ENCODE assay signal across 1 cellular context in genomic region chr11:60905551-60906113, GRCh38.
TF ChIP-seq lines count a peak whose summit lies in the region.

No MANE protein-coding gene starts in this region.

TF ChIP-seq in HepG2, 621 proteins besides CTCF, POLR2A, EP300 and RAD21:
- TF ChIP-seq TGIF2 (CRISPR knock-in tag; IDR thresholded peaks at IDR 0.05) (0 out of 2 replicates have a peak, but pooled peaks have one; percentile 38), ZNF251 (CRISPR knock-in tag; IDR thresholded peaks at IDR 0.05) (no peak), MTA3 (CRISPR knock-in tag; IDR thresholded peaks at IDR 0.05) (no peak), KAT7 (CRISPR knock-in tag; IDR thresholded peaks at IDR 0.05; ENCODE audit: borderline replicate concordance) (0 out of 2 replicates have a peak, but pooled peaks have one; percentile 9), ZBTB21 (CRISPR knock-in tag; IDR thresholded peaks at IDR 0.05) (peak; percentile 77), CREM (IDR thresholded peaks at IDR 0.05) (peak; percentile 47; the same call in 1 of the 2 replicates), CREM (CRISPR knock-in tag; IDR thresholded peaks at IDR 0.05) (no peak), CREB1 (IDR thresholded peaks at IDR 0.05) (peak; percentile 90), CREB1 (CRISPR knock-in tag; IDR thresholded peaks at IDR 0.05) (0 out of 2 replicates have a peak, but pooled peaks have one; percentile 39), IKZF1 (IDR thresholded peaks at IDR 0.05) (no peak), GZF1 (CRISPR knock-in tag; IDR thresholded peaks at IDR 0.05) (0 out of 2 replicates have a peak, but pooled peaks have one; percentile 42)
- TF ChIP-seq, protein P1, sequence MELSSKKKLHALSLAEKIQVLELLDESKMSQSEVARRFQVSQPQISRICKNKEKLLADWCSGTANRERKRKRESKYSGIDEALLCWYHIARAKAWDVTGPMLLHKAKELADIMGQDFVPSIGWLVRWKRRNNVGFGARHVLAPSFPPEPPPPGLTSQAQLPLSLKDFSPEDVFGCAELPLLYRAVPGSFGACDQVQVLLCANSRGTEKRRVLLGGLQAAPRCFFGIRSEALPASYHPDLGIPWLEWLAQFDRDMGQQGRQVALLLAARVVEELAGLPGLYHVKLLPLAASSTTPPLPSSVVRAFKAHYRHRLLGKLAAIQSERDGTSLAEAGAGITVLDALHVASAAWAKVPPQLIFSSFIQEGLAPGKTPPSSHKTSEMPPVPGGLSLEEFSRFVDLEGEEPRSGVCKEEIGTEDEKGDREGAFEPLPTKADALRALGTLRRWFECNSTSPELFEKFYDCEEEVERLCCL (CRISPR knock-in tag; IDR thresholded peaks at IDR 0.05; ENCODE audit: borderline replicate concordance): 0 out of 2 replicates have a peak, but pooled peaks have one; percentile 20
- TF ChIP-seq, protein P2, sequence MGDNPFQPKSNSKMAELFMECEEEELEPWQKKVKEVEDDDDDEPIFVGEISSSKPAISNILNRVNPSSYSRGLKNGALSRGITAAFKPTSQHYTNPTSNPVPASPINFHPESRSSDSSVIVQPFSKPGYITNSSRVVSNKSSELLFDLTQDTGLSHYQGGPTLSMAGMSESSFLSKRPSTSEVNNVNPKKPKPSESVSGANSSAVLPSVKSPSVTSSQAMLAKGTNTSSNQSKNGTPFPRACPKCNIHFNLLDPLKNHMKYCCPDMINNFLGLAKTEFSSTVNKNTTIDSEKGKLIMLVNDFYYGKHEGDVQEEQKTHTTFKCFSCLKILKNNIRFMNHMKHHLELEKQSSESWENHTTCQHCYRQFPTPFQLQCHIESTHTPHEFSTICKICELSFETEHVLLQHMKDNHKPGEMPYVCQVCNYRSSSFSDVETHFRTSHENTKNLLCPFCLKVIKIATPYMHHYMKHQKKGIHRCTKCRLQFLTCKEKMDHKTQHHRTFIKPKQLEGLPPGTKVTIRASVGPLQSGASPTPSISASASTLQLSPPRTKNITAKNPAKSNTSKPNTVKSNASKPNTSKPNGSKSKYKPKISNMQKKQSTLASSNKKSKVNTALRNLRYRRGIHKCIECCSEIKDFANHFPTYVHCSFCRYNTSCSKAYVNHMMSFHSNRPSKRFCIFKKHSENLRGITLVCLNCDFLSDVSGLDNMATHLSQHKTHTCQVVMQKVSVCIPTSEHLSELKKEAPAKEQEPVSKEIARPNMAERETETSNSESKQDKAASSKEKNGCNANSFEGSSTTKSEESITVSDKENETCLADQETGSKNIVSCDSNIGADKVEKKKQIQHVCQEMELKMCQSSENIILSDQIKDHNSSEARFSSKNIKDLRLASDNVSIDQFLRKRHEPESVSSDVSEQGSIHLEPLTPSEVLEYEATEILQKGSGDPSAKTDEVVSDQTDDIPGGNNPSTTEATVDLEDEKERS (CRISPR knock-in tag; IDR thresholded peaks at IDR 0.05): 0 out of 2 replicates have a peak, but pooled peaks have one; percentile 45
- TF ChIP-seq, protein P3, sequence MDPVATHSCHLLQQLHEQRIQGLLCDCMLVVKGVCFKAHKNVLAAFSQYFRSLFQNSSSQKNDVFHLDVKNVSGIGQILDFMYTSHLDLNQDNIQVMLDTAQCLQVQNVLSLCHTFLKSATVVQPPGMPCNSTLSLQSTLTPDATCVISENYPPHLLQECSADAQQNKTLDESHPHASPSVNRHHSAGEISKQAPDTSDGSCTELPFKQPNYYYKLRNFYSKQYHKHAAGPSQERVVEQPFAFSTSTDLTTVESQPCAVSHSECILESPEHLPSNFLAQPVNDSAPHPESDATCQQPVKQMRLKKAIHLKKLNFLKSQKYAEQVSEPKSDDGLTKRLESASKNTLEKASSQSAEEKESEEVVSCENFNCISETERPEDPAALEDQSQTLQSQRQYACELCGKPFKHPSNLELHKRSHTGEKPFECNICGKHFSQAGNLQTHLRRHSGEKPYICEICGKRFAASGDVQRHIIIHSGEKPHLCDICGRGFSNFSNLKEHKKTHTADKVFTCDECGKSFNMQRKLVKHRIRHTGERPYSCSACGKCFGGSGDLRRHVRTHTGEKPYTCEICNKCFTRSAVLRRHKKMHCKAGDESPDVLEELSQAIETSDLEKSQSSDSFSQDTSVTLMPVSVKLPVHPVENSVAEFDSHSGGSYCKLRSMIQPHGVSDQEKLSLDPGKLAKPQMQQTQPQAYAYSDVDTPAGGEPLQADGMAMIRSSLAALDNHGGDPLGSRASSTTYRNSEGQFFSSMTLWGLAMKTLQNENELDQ (CRISPR knock-in tag; IDR thresholded peaks at IDR 0.05; ENCODE audit: borderline replicate concordance): no peak
TF ChIP-seq in HepG2: peak in this region for 8.
